Comparison of ENCODE assay signal across 8 cellular contexts in genomic region chr12:125183187-125184067, GRCh38. TPM values are rescaled to one million over a fixed set of nuclear protein-coding genes. Genes with fewer than 3 reads are reported as not detected.
DNase-seq lines count a peak whose midpoint lies in the region; ATAC-seq and TF ChIP-seq lines count a peak whose summit lies in the region.

No MANE protein-coding gene starts in this region.

- intact Hi-C loops in Calu3 (cut with micrococcal nuclease; ENCODE audit: unreplicated experiment), result loop anchor here (1.0 to 10.0 kb wide), 2 partner anchors 220 to 871 kb away; no protein-coding TSS in a partner anchor
- intact Hi-C loops in PC-3 (cut with micrococcal nuclease), result loop anchor here (5.0 kb wide), 3 partner anchors 144 to 1694 kb away; no protein-coding TSS in a partner anchor

- no peaks in the 10 kb centered on the region for H3K36me3 ChIP-seq in PC-3 (ENCODE audit: low read depth, low read length)

- H3K9me2 ChIP-seq in PC-3 (replicated peaks; ENCODE audit: low read length), result no peaks in the 10 kb centered on the region

- H3K9ac ChIP-seq in PC-3 (ENCODE audit: low read length), result no peak overlapping the region

- H3K9me3 ChIP-seq in PC-3 (ENCODE audit: low read length), result no peaks in the 10 kb centered on the region

- 0 out of 2 replicates have a peak, but pooled peaks cover 3% of the 10 kb centered on the region for H4K20me1 ChIP-seq in PC-3 (ENCODE audit: low read length)

- peak overlapping the region; percentile 25 for H3K4me3 Mint-ChIP-seq in Calu3 (ENCODE audit: low read depth, unreplicated experiment)
- H3K4me3 Mint-ChIP-seq in activated T-cell treated with anti-CD3 and anti-CD28 coated beads, Interleukin-2, amount 50 U/mL, for 72 hours, result no peak overlapping the region

- H3F3A ChIP-seq in PC-3 (ENCODE audit: low read length, unreplicated experiment), result no peaks in the 10 kb centered on the region

- peak; percentile 79 for ATAC-seq in GM19468 (IDR thresholded peaks at IDR 0.05; ENCODE audit: extremely low read depth, unreplicated experiment)
- ATAC-seq in PC-3, result peak; percentile 70
- ATAC-seq in activated T-cell treated with anti-CD3 and anti-CD28 coated beads, Interleukin-2, amount 50 U/mL, for 72 hours (replicated peaks in 1 of 2), result peak; percentile 64 to 69

- H3K27me3 Mint-ChIP-seq in Calu3 (ENCODE audit: unreplicated experiment), result peaks cover 55% of the 10 kb centered on the region
- H3K27me3 Mint-ChIP-seq in activated T-cell treated with anti-CD3 and anti-CD28 coated beads, Interleukin-2, amount 50 U/mL, for 72 hours (ENCODE audit: low read depth), result peaks cover 66% of the 10 kb centered on the region

- H3K79me2 ChIP-seq in PC-3 (ENCODE audit: low read length), result no peaks in the 10 kb centered on the region

- no peaks in the 10 kb centered on the region for H3K9me3 Mint-ChIP-seq in Calu3 (ENCODE audit: low read depth, unreplicated experiment)
- no peaks in the 10 kb centered on the region for H3K9me3 Mint-ChIP-seq in activated T-cell treated with anti-CD3 and anti-CD28 coated beads, Interleukin-2, amount 50 U/mL, for 72 hours

- DNase-seq in Calu3 (peak; percentile 92), HT1080 (ENCODE audit: low read depth) (peak; percentile 68), PC-3 (peak; percentile 92), fibroblast of the conjunctiva (ENCODE audit: low read depth) (peak; percentile 45), non-pigmented ciliary epithelial cell (ENCODE audit: low read depth) (peak; percentile 42), superior temporal gyrus (ENCODE audit: extremely low spot score) (peak; percentile 93)
- DNase-seq in activated T-cell treated with anti-CD3 and anti-CD28 coated beads, Interleukin-2, amount 50 U/mL, for 72 hours, result peak; percentile 77 to 86

- POLR2A ChIA-PET in PC-3 (lab: Charles Lee; ENCODE audit: unreplicated experiment), result no interaction called here

- no peak overlapping the region for H3K4me3 ChIP-seq in PC-3 (ENCODE audit: low read length)

- CTCF ChIA-PET in Calu3 (lab: Charles Lee) (interaction anchor here (0.9 to 2.4 kb wide), 6 partner anchors 16 to 243 kb away, joined by 3 to 21 read pairs (median 6); no protein-coding TSS in a partner anchor), PC-3 (lab: Charles Lee) (interaction anchor here (0.5 to 1.3 kb wide), 6 partner anchors 20 to 221 kb away, joined by 3 to 11 read pairs (median 4); no protein-coding TSS in a partner anchor)

- peaks cover 8% of the 10 kb centered on the region for H3K36me3 Mint-ChIP-seq in Calu3 (ENCODE audit: insufficient read depth, unreplicated experiment)
- no peaks in the 10 kb centered on the region for H3K36me3 Mint-ChIP-seq in activated T-cell treated with anti-CD3 and anti-CD28 coated beads, Interleukin-2, amount 50 U/mL, for 72 hours (ENCODE audit: insufficient read depth in 2 of 2)

- no peak overlapping the region for H2AFZ ChIP-seq in PC-3 (ENCODE audit: low read length)

- H3K27ac ChIP-seq in PC-3 (ENCODE audit: low read length), result no peak overlapping the region

- peaks cover 18% of the 10 kb centered on the region for H3K4me1 Mint-ChIP-seq in Calu3 (ENCODE audit: low read depth, unreplicated experiment)
- peaks cover 12% of the 10 kb centered on the region for H3K4me1 Mint-ChIP-seq in activated T-cell treated with anti-CD3 and anti-CD28 coated beads, Interleukin-2, amount 50 U/mL, for 72 hours (ENCODE audit: low read depth)

- BruUV-seq in Calu3 (replicated peaks; lab: Mats Ljungman, UMichigan) (no TSS peak), PC-3 (replicated peaks; lab: Mats Ljungman, UMichigan) (no TSS peak)

- no peak overlapping the region for H3K27ac Mint-ChIP-seq in Calu3 (ENCODE audit: unreplicated experiment)
- no peak overlapping the region for H3K27ac Mint-ChIP-seq in activated T-cell treated with anti-CD3 and anti-CD28 coated beads, Interleukin-2, amount 50 U/mL, for 72 hours

- no peaks in the 10 kb centered on the region for H3K4me1 ChIP-seq in PC-3 (ENCODE audit: insufficient read depth, low read length)

- H3K27me3 ChIP-seq in PC-3 (ENCODE audit: low read length), result peaks cover 79% of the 10 kb centered on the region

- TF ChIP-seq CTCF in Calu3 (IDR thresholded peaks at IDR 0.05; ENCODE audit: unreplicated experiment) (peak; percentile 99), PC-3 (conservative IDR thresholded peaks at IDR 0.05; ENCODE audit: low read depth, low read length) (peak; percentile 99)

- H3K4me2 ChIP-seq in PC-3 (ENCODE audit: low read length), result peak overlapping the region; percentile 66

RNA-seq across cellular contexts. Expression of gene TMEM132B, which starts 2.8 kb away (rescaled TPM):
- total RNA-seq in Calu3 (2022), result 1.8 and 2.1 TPM in 2 replicates
- total RNA-seq in HT1080 (2014; rRNA removed; shearing (Covaris generic)), result 0.23 and 0.34 TPM in 2 replicates
- polyA plus RNA-seq in HT1080 (2015; cell fraction: cytosol; rRNA removed), result 0.12 and 0.46 TPM in 2 replicates
- 0.81 and 2.7 TPM in 2 replicates for polyA plus RNA-seq in HT1080 (2015; cell fraction: nucleus; rRNA removed)
- total RNA-seq in PC-3 (2014; rRNA removed), result not detected in 2 replicates
- not detected for total RNA-seq in activated T-cell treated with anti-CD3 and anti-CD28 coated beads, Interleukin-2, amount 50 U/mL, for 72 hours

Comparison
In these comparisons a context has a peak if more than half of its experiments do, and no peak if none do; other contexts are left out.
1. DNase-seq: peak in every context shown above with its lines; median percentile 93 in superior temporal gyrus; 92 in Calu3; 92 in PC-3; 82 in activated T-cell treated with anti-CD3 and anti-CD28 coated beads, Interleukin-2, amount 50 U/mL, for 72 hours; 68 in HT1080; 45 in fibroblast of the conjunctiva; 42 in non-pigmented ciliary epithelial cell.